In genomic region chr9:109417054-109417453, GRCh38 we compare ENCODE assay signal across 17 cellular contexts.
DNase-seq lines count a peak whose midpoint lies in the region; ATAC-seq and TF ChIP-seq lines count a peak whose summit lies in the region.
"Had no signal": no experiment of that assay in that cellular context is flagged by ENCODE, and none has a peak within 500 bp of the region (broad histone marks: within the 10 kb centered on the region; RNA-seq: fewer than 3 reads in every experiment).

No MANE protein-coding gene starts in this region.

- TF ChIP-seq CTCF in right atrium auricular region (IDR thresholded peaks at IDR 0.05) (no peak), OCI-LY3 (IDR thresholded peaks at IDR 0.05; ENCODE audit: low read depth, low read length) (no peak), fibroblast of lung (conservative IDR thresholded peaks at IDR 0.05 in 1 of 2, IDR thresholded peaks at IDR 0.05 in 1 of 2; ENCODE audit: low read depth in 1 of 2, low read length in 2 of 2) (no peak), thyroid gland (IDR thresholded peaks at IDR 0.05) (no peak)

- no peak for DNase-seq in left ventricle myocardium superior
- no peak for DNase-seq in right atrium auricular region (ENCODE audit: low spot score)
- DNase-seq in fibroblast of lung (ENCODE audit: low read depth in 2 of 2): peak; percentile 34 to 36
- peak in 1 of 2 donors; percentile 16 for DNase-seq in thyroid gland
- DNase-seq in activated T-cell treated with anti-CD3 and anti-CD28 coated beads, Interleukin-2, amount 50 U/mL, for 4 hours: no peak
- DNase-seq: activated CD4-positive, alpha-beta T cell treated with anti-CD3 and anti-CD28 coated beads for 4 hours; activated naive CD4-positive, alpha-beta T cell; NCI-H2029 treated with DMSO at 0.1 percent for 48 hours; NK-92 treated with Interleukin-12 subunit alpha and Interleukin-12 subunit beta, amount 100 ng/mL, for 24 hours; stimulated activated CD4-positive, alpha-beta T cell treated with anti-CD3 and anti-CD28 coated beads, Interleukin-2, amount 100 ng/mL, for 24 hours; SW 1271 had no signal

- H3K27ac ChIP-seq in right atrium auricular region (no peak overlapping the region), OCI-LY3 (ENCODE audit: low read length) (peak overlapping the region; percentile 95), fibroblast of lung (ENCODE audit: insufficient read depth, low read length) (no peak overlapping the region), thyroid gland (peak overlapping the region; percentile 63 to 72 (median 70))
- H3K27ac ChIP-seq: parathyroid adenoma had no signal

- WGBS in thyroid gland, 2 donors: 87 to 94% methylated on average over 8 of the region's 8 CpGs

- H4K20me1 ChIP-seq in OCI-LY3 (ENCODE audit: insufficient read depth, low read length): no peaks in the 10 kb centered on the region
- H4K20me1 ChIP-seq in fibroblast of lung (ENCODE audit: control insufficient read depth, extremely low read depth, insufficient read depth, low read length): no peaks in the 10 kb centered on the region

- H2AFZ ChIP-seq in OCI-LY3 (ENCODE audit: low read depth, low read length) (peak overlapping the region; percentile 59), fibroblast of lung (ENCODE audit: low read length) (no peak overlapping the region)
- H2AFZ ChIP-seq: parathyroid adenoma had no signal

- peak overlapping the region; percentile 98 for H3K4me2 ChIP-seq in OCI-LY3 (ENCODE audit: low read length)
- H3K4me2 ChIP-seq in fibroblast of lung (ENCODE audit: extremely low read depth, insufficient read depth, low read length): peak overlapping the region; percentile 8

- H3K27me3 ChIP-seq in right atrium auricular region (no peaks in the 10 kb centered on the region), OCI-LY3 (ENCODE audit: low read depth, low read length) (no peaks in the 10 kb centered on the region), fibroblast of lung (ENCODE audit: control insufficient read depth, insufficient read depth, low read length) (no peaks in the 10 kb centered on the region), thyroid gland (no peaks in the 10 kb centered on the region)

- H3K9ac ChIP-seq in OCI-LY3 (ENCODE audit: low read length) (peak overlapping the region; percentile 77), fibroblast of lung (ENCODE audit: insufficient read depth, low read length) (no peak overlapping the region)
- H3K9ac ChIP-seq: parathyroid adenoma had no signal

- TF ChIP-seq POLR2A in thyroid gland (IDR thresholded peaks at IDR 0.05): no peak

- H3K36me3 ChIP-seq in right atrium auricular region: no peaks in the 10 kb centered on the region
- H3K36me3 ChIP-seq in OCI-LY3 (replicated peaks; ENCODE audit: low read depth, low read length): no peaks in the 10 kb centered on the region
- no peaks in the 10 kb centered on the region for H3K36me3 ChIP-seq in fibroblast of lung (ENCODE audit: control insufficient read depth, insufficient read depth, low read length)
- no peaks in the 10 kb centered on the region for H3K36me3 ChIP-seq in thyroid gland

- H3K4me1 Mint-ChIP-seq in activated T-cell treated with anti-CD3 and anti-CD28 coated beads, Interleukin-2, amount 50 U/mL, for 4 hours (ENCODE audit: low read depth): peaks cover 3% of the 10 kb centered on the region

- intact Hi-C loops in left ventricle myocardium superior (cut with micrococcal nuclease) (no loop called here), thyroid gland (cut with DNase I) (no loop called here)

- H3K4me1 ChIP-seq in right atrium auricular region (peaks cover 0 to 4% of the 10 kb centered on the region in 2 donors), OCI-LY3 (ENCODE audit: low read length) (peaks cover 76% of the 10 kb centered on the region), fibroblast of lung (ENCODE audit: control insufficient read depth, extremely low read depth, insufficient read depth, low read length) (peaks cover 1% of the 10 kb centered on the region), thyroid gland (peaks cover 27 to 29% of the 10 kb centered on the region in 2 donors)
- H3K4me1 ChIP-seq: parathyroid adenoma had no signal

- no peak overlapping the region for H3K4me3 Mint-ChIP-seq in activated T-cell treated with anti-CD3 and anti-CD28 coated beads, Interleukin-2, amount 50 U/mL, for 4 hours
- H3K4me3 Mint-ChIP-seq: mesothelial cell of epicardium had no signal

- no peaks in the 10 kb centered on the region for H3K36me3 Mint-ChIP-seq in activated T-cell treated with anti-CD3 and anti-CD28 coated beads, Interleukin-2, amount 50 U/mL, for 4 hours (ENCODE audit: insufficient read depth)

- no peaks in the 10 kb centered on the region for H3K9me3 ChIP-seq in right atrium auricular region
- no peaks in the 10 kb centered on the region for H3K9me3 ChIP-seq in OCI-LY3 (ENCODE audit: insufficient read depth, low read length)
- H3K9me3 ChIP-seq in fibroblast of lung (ENCODE audit: control insufficient read depth, insufficient read depth, low read depth, low read length): no peaks in the 10 kb centered on the region
- H3K9me3 ChIP-seq in thyroid gland: no peaks in the 10 kb centered on the region

- H3K27me3 Mint-ChIP-seq in activated T-cell treated with anti-CD3 and anti-CD28 coated beads, Interleukin-2, amount 50 U/mL, for 4 hours (ENCODE audit: low read depth): peaks cover 25% of the 10 kb centered on the region

- peak; percentile 67 for ATAC-seq in left ventricle myocardium superior
- no peak for ATAC-seq in GM18867 (IDR thresholded peaks at IDR 0.05; ENCODE audit: unreplicated experiment)
- ATAC-seq in GM21515 (IDR thresholded peaks at IDR 0.05; ENCODE audit: unreplicated experiment): no peak
- no peak for ATAC-seq in activated T-cell treated with anti-CD3 and anti-CD28 coated beads, Interleukin-2, amount 50 U/mL, for 4 hours
- ATAC-seq: HepG2 had no signal

- H3K4me3 ChIP-seq in right atrium auricular region: no peak overlapping the region
- H3K4me3 ChIP-seq in OCI-LY3 (ENCODE audit: low read length): peak overlapping the region; percentile 73
- H3K4me3 ChIP-seq in fibroblast of lung (replicated peaks in 1 of 4; ENCODE audit: control extremely low read depth in 1 of 4, insufficient read depth in 1 of 4, low read depth in 3 of 4, low read length in 4 of 4): no peak overlapping the region
- no peak overlapping the region for H3K4me3 ChIP-seq in thyroid gland (replicated peaks in 1 of 3)

- no peaks in the 10 kb centered on the region for H3K9me3 Mint-ChIP-seq in activated T-cell treated with anti-CD3 and anti-CD28 coated beads, Interleukin-2, amount 50 U/mL, for 4 hours
- H3K9me3 Mint-ChIP-seq: mesothelial cell of epicardium had no signal

- H3K79me2 ChIP-seq in OCI-LY3 (ENCODE audit: low read length): no peaks in the 10 kb centered on the region
- H3K79me2 ChIP-seq in fibroblast of lung (ENCODE audit: control insufficient read depth, insufficient read depth, low read length): no peaks in the 10 kb centered on the region
- H3K79me2 ChIP-seq: parathyroid adenoma had no signal

Comparison
In these comparisons a context has a peak if more than half of its experiments do, and no peak if none do; other contexts are left out.
1. DNase-seq: peak in fibroblast of lung (2 of 2); none in left ventricle myocardium superior (single experiment), right atrium auricular region (single experiment) and activated T-cell treated with anti-CD3 and anti-CD28 coated beads, Interleukin-2, amount 50 U/mL, for 4 hours (single experiment).
2. H3K27ac ChIP-seq: peak in OCI-LY3 (single experiment) and thyroid gland (3 of 3); none in right atrium auricular region (0 of 2) and fibroblast of lung (single experiment).